Comparison of ENCODE assay signal across 8 cellular contexts in genomic region chr17:81395600-81396277, GRCh38. TPM values are rescaled to one million over a fixed set of nuclear protein-coding genes. Genes with fewer than 3 reads are reported as not detected.
A peak's percentile ranks its signal among the peaks of the same experiment; 100 is the strongest.
DNase-seq lines count a peak whose midpoint lies in the region; ATAC-seq and TF ChIP-seq lines count a peak whose summit lies in the region.

No MANE protein-coding gene starts in this region.

- POLR2A ChIA-PET in PC-3 (lab: Charles Lee; ENCODE audit: unreplicated experiment) = interaction anchor here (0.6 to 1.3 kb wide), 6 partner anchors 16 to 89 kb away, joined by 3 to 12 read pairs (median 4); no protein-coding TSS in a partner anchor

- H2AFZ ChIP-seq in PC-3 (ENCODE audit: low read length) (no peak overlapping the region), fibroblast of lung (ENCODE audit: low read length) (no peak overlapping the region)

- H3K27ac ChIP-seq in PC-3 (ENCODE audit: low read length) (peak overlapping the region; percentile 80), fibroblast of lung (ENCODE audit: insufficient read depth, low read length) (peak overlapping the region; percentile 95), rectal smooth muscle tissue (ENCODE audit: low read depth, low read length) (peak overlapping the region; percentile 94)

- peaks cover 76% of the 10 kb centered on the region for H3K79me2 ChIP-seq in PC-3 (ENCODE audit: low read length)
- H3K79me2 ChIP-seq in fibroblast of lung (ENCODE audit: control insufficient read depth, insufficient read depth, low read length) = peaks cover 73% of the 10 kb centered on the region

- H3K4me3 ChIP-seq in GM06990 (replicated peaks; ENCODE audit: low read depth, low read length) (peak overlapping the region; percentile 35), PC-3 (ENCODE audit: low read length) (peak overlapping the region; percentile 98), fibroblast of lung (replicated peaks in 1 of 4; ENCODE audit: control extremely low read depth in 1 of 4, insufficient read depth in 1 of 4, low read depth in 3 of 4, low read length in 4 of 4) (peak overlapping the region; percentile 56 to 86 (median 76)), rectal smooth muscle tissue (ENCODE audit: low read length) (peak overlapping the region; percentile 87)

- H3K9me3 ChIP-seq in PC-3 (ENCODE audit: low read length) (no peaks in the 10 kb centered on the region), fibroblast of lung (ENCODE audit: control insufficient read depth, insufficient read depth, low read depth, low read length) (no peaks in the 10 kb centered on the region)

- no peaks in the 10 kb centered on the region for H3K9me2 ChIP-seq in PC-3 (replicated peaks; ENCODE audit: low read length)

- CTCF ChIA-PET in PC-3 (lab: Charles Lee) = interaction anchor here (0.9 to 1.7 kb wide), 5 partner anchors 30 to 104 kb away, joined by 4 to 10 read pairs (median 7); partner anchors contain the start of gene SLC38A10

- H4K20me1 ChIP-seq in PC-3 (ENCODE audit: low read length) (no peaks in the 10 kb centered on the region), fibroblast of lung (ENCODE audit: control insufficient read depth, extremely low read depth, insufficient read depth, low read length) (no peaks in the 10 kb centered on the region)

- peaks cover 36% of the 10 kb centered on the region for H3K4me1 ChIP-seq in PC-3 (ENCODE audit: insufficient read depth, low read length)
- peaks cover 25% of the 10 kb centered on the region for H3K4me1 ChIP-seq in fibroblast of lung (ENCODE audit: control insufficient read depth, extremely low read depth, insufficient read depth, low read length)
- peaks cover 25% of the 10 kb centered on the region for H3K4me1 ChIP-seq in rectal smooth muscle tissue (ENCODE audit: control insufficient read depth, insufficient read depth, low read length)

- no peak for ATAC-seq in PC-3
- ATAC-seq in left lobe of liver = no peak

- H3K36me3 ChIP-seq in GM06990 (ENCODE audit: control insufficient read depth, insufficient read depth, low read length) = 0 out of 2 replicates have a peak, but pooled peaks cover 1% of the 10 kb centered on the region
- no peaks in the 10 kb centered on the region for H3K36me3 ChIP-seq in PC-3 (ENCODE audit: low read depth, low read length)
- no peaks in the 10 kb centered on the region for H3K36me3 ChIP-seq in fibroblast of lung (ENCODE audit: control insufficient read depth, insufficient read depth, low read length)
- no peaks in the 10 kb centered on the region for H3K36me3 ChIP-seq in rectal smooth muscle tissue (ENCODE audit: control insufficient read depth, insufficient read depth, low read length)

- peak overlapping the region; percentile 95 for H3K9ac ChIP-seq in PC-3 (ENCODE audit: low read length)
- H3K9ac ChIP-seq in fibroblast of lung (ENCODE audit: insufficient read depth, low read length) = peak overlapping the region; percentile 94
- H3K9ac ChIP-seq in rectal smooth muscle tissue (ENCODE audit: low read length) = peak overlapping the region; percentile 73

- TSS peak; percentile 96 for BruUV-seq in PC-3 (replicated peaks; lab: Mats Ljungman, UMichigan)

- H3K4me2 ChIP-seq in PC-3 (ENCODE audit: low read length) (peak overlapping the region; percentile 100), fibroblast of lung (ENCODE audit: extremely low read depth, insufficient read depth, low read length) (peak overlapping the region; percentile 96)

- TF ChIP-seq CTCF in GM06990 (IDR thresholded peaks at IDR 0.05; ENCODE audit: insufficient read depth, low read length, poor library complexity, severe bottlenecking) (no peak), PC-3 (conservative IDR thresholded peaks at IDR 0.05; ENCODE audit: low read depth, low read length) (no peak), fibroblast of lung (conservative IDR thresholded peaks at IDR 0.05 in 1 of 2, IDR thresholded peaks at IDR 0.05 in 1 of 2; ENCODE audit: low read depth in 1 of 2, low read length in 2 of 2) (no peak)

- H3K27me3 ChIP-seq in GM06990 (replicated peaks; ENCODE audit: control insufficient read depth, insufficient read depth, low read length) = no peaks in the 10 kb centered on the region; the same call in 1 of the 2 replicates
- H3K27me3 ChIP-seq in PC-3 (ENCODE audit: low read length) = no peaks in the 10 kb centered on the region
- no peaks in the 10 kb centered on the region for H3K27me3 ChIP-seq in fibroblast of lung (ENCODE audit: control insufficient read depth, insufficient read depth, low read length)
- no peaks in the 10 kb centered on the region for H3K27me3 ChIP-seq in rectal smooth muscle tissue (ENCODE audit: control insufficient read depth, insufficient read depth, low read length)

- no peaks in the 10 kb centered on the region for H3F3A ChIP-seq in PC-3 (ENCODE audit: low read length, unreplicated experiment)

- DNase-seq in GM06990 (ENCODE audit: extremely low read depth, insufficient read length) = no peak
- DNase-seq in PC-3 = peak; percentile 21
- peak in 1 of 2 donors; percentile 9 for DNase-seq in fibroblast of lung (ENCODE audit: low read depth in 2 of 2)
- DNase-seq in GF-D8 (lab: John Stamatoyannopoulos, UW) = no peak
- no peak for DNase-seq in left lobe of liver (ENCODE audit: low spot score)
- no peak for DNase-seq in HK-2 (ENCODE audit: unreplicated experiment)
- no peak for DNase-seq in activated CD4-positive, alpha-beta T cell treated with anti-CD3 and anti-CD28 coated beads, Interleukin-2, amount 50 U/mL, for 1 hour

- intact Hi-C loops in PC-3 (cut with micrococcal nuclease) = loop anchor here (2.0 to 10.0 kb wide), 3 partner anchors 31 to 141 kb away; partner anchors contain the start of gene ACTG1

RNA-seq across cellular contexts. Expression of gene BAHCC1, which starts 0.5 kb away (rescaled TPM):
- total RNA-seq in PC-3 (2014; rRNA removed) (9.9 and 16.9 TPM in 2 replicates), fibroblast of lung (3.9 and 7.3 TPM in 2 replicates), left lobe of liver (8.0 TPM)
- polyA plus RNA-seq in fibroblast of lung = 1.5 and 1.8 TPM in 2 replicates
- 6.8 and 7.2 TPM in 2 replicates for polyA plus RNA-seq in fibroblast of lung (2012)
- 6.3 and 8.6 TPM in 2 replicates for polyA minus RNA-seq in fibroblast of lung (ENCODE audit: low replicate concordance)

Comparison
In these comparisons a context has a peak if more than half of its experiments do, and no peak if none do; other contexts are left out.
1. H3K4me3 ChIP-seq: peak in every context shown above with its lines; median percentile 98 in PC-3; 87 in rectal smooth muscle tissue; 76 in fibroblast of lung; 35 in GM06990.